In genomic region chr12:49972641-49973360, GRCh38 we compare ENCODE assay signal across 18 cellular contexts. TPM values are rescaled to one million over a fixed set of nuclear protein-coding genes. Genes with fewer than 3 reads are reported as not detected.
DNase-seq lines count a peak whose midpoint lies in the region; ATAC-seq, FAIRE-seq and TF ChIP-seq lines count a peak whose summit lies in the region.
"Had no signal": no experiment of that assay in that cellular context is flagged by ENCODE, and none has a peak within 500 bp of the region (broad histone marks: within the 10 kb centered on the region; RNA-seq: fewer than 3 reads in every experiment).

Gene AQP6, plus strand, starts transcription at chr12:49972947. Its CDS starts 227 bp downstream, at chr12:49973174.

- H3K9me3 Mint-ChIP-seq in stimulated activated naive B cell treated with anti-CD40 and anti-IgM and Interleukin-4, amounts not matched to agents 10 μg/mL and 1 μg/mL and 100 μg/mL, for 72 hours: no peaks in the 10 kb centered on the region
- H3K9me3 Mint-ChIP-seq: CD8-positive, alpha-beta memory T cell had no signal

- no peak within 1 kb of the TSS for H4K8ac ChIP-seq in mesenchymal stem cell (ENCODE audit: low read length)

- H3K4me1 ChIP-seq in mesenchymal stem cell (ENCODE audit: control insufficient read depth, insufficient read depth, low read depth, low read length): peaks cover 3% of the 10 kb centered on the region

- H3K4me1 Mint-ChIP-seq in stimulated activated naive B cell treated with anti-CD40 and anti-IgM and Interleukin-4, amounts not matched to agents 10 μg/mL and 1 μg/mL and 100 μg/mL, for 72 hours: no peaks in the 10 kb centered on the region
- H3K4me1 Mint-ChIP-seq: CD8-positive, alpha-beta memory T cell had no signal

- no peak within 1 kb of the TSS for H3K4me2 ChIP-seq in mesenchymal stem cell (ENCODE audit: low read length, poor library complexity, severe bottlenecking)
- H3K4me2 ChIP-seq: PC-9 had no signal

- no peak within 1 kb of the TSS for H3K9ac ChIP-seq in mesenchymal stem cell (ENCODE audit: low read length)

- no peak within 1 kb of the TSS for H2AFZ ChIP-seq in mesenchymal stem cell (ENCODE audit: low read depth, low read length)
- H2AFZ ChIP-seq: PC-9 had no signal

- FAIRE-seq in HTR-8/SVneo (lab: Jason Lieb, UNC): peak; percentile 33
- FAIRE-seq: H54 had no signal

- no peaks in the 10 kb centered on the region for H3K27me3 Mint-ChIP-seq in stimulated activated naive B cell treated with anti-CD40 and anti-IgM and Interleukin-4, amounts not matched to agents 10 μg/mL and 1 μg/mL and 100 μg/mL, for 72 hours
- H3K27me3 Mint-ChIP-seq: CD8-positive, alpha-beta memory T cell had no signal

- H3K36me3 ChIP-seq in mesenchymal stem cell (ENCODE audit: control insufficient read depth in 1 of 2, insufficient read depth in 2 of 2, low read depth in 1 of 2, low read length in 2 of 2): no peaks in the 10 kb centered on the region
- H3K36me3 ChIP-seq: BE2C had no signal

- H3K18ac ChIP-seq in mesenchymal stem cell (ENCODE audit: low read depth in 1 of 2, low read length in 2 of 2): no peak within 1 kb of the TSS

- no peak within 1 kb of the TSS for H3K23ac ChIP-seq in mesenchymal stem cell (ENCODE audit: low read length in 2 of 2)

- peak within 1 kb of the TSS; percentile 59 for H3K27ac Mint-ChIP-seq in stimulated activated naive B cell treated with anti-CD40 and anti-IgM and Interleukin-4, amounts not matched to agents 10 μg/mL and 1 μg/mL and 100 μg/mL, for 72 hours

- no peak within 1 kb of the TSS for H2BK12ac ChIP-seq in mesenchymal stem cell (ENCODE audit: low read length in 2 of 2)

- no peak within 1 kb of the TSS for H2BK120ac ChIP-seq in mesenchymal stem cell (ENCODE audit: low read depth, low read length)

- H3K14ac ChIP-seq in mesenchymal stem cell (ENCODE audit: low read length in 2 of 2): no peak within 1 kb of the TSS

- TF ChIP-seq CTCF in coronary artery (IDR thresholded peaks at IDR 0.05): no peak

- H4K91ac ChIP-seq in mesenchymal stem cell (ENCODE audit: low read length): peak within 1 kb of the TSS; percentile 43

- no peak for ATAC-seq in stimulated activated naive B cell treated with anti-CD40 and anti-IgM and Interleukin-4, amounts not matched to agents 10 μg/mL and 1 μg/mL and 100 μg/mL, for 72 hours (replicated peaks)
- no peak for ATAC-seq in HG03196 (IDR thresholded peaks at IDR 0.05; ENCODE audit: unreplicated experiment)

- H3K4me3 Mint-ChIP-seq in stimulated activated naive B cell treated with anti-CD40 and anti-IgM and Interleukin-4, amounts not matched to agents 10 μg/mL and 1 μg/mL and 100 μg/mL, for 72 hours: no peak within 1 kb of the TSS
- H3K4me3 Mint-ChIP-seq: CD8-positive, alpha-beta memory T cell had no signal

- no peak within 1 kb of the TSS for H3K4me3 ChIP-seq in coronary artery
- H3K4me3 ChIP-seq in mesenchymal stem cell (ENCODE audit: insufficient read depth in 1 of 2, low read depth in 1 of 2, low read length in 2 of 2): no peak within 1 kb of the TSS
- H3K4me3 ChIP-seq: PC-9 had no signal

- DNase-seq in HTR-8/SVneo (ENCODE audit: insufficient read length, low spot score) (no peak), coronary artery (ENCODE audit: low spot score) (peak; percentile 70), mesenchymal stem cell (no peak), amniotic stem cell (lab: John Stamatoyannopoulos, UW) (no peak), glomerular visceral epithelial cell (ENCODE audit: extremely low spot score) (no peak)
- DNase-seq in stimulated activated naive B cell treated with anti-CD40 and anti-IgM and Interleukin-4, amounts not matched to agents 10 μg/mL and 1 μg/mL and 100 μg/mL, for 72 hours: no peak
- DNase-seq: ACHN; BE2C; CD8-positive, alpha-beta memory T cell; MM.1S; NCI-H1105; NCI-H187 treated with DMSO at 0.1 percent for 48 hours; NCI-H2171; NCI-H446 treated with DMSO at 0.1 percent for 48 hours; NCI-H748 treated with DMSO at 0.1 percent for 48 hours; PC-9 had no signal

- H2BK5ac ChIP-seq in mesenchymal stem cell (ENCODE audit: low read depth, low read length, poor library complexity, severe bottlenecking): no peak within 1 kb of the TSS

- peak within 1 kb of the TSS; percentile 73 for H2BK15ac ChIP-seq in mesenchymal stem cell (ENCODE audit: low read depth, poor library complexity, severe bottlenecking)

- WGBS in mesenchymal stem cell: 90% methylated on average over 18 of the region's 18 CpGs

- H3K9me3 ChIP-seq in mesenchymal stem cell (ENCODE audit: control insufficient read depth, low read length): no peaks in the 10 kb centered on the region
- H3K9me3 ChIP-seq: BE2C had no signal

- no peak within 1 kb of the TSS for H3K4ac ChIP-seq in mesenchymal stem cell (ENCODE audit: low read depth in 1 of 2, low read length in 2 of 2)

- H2AK5ac ChIP-seq in mesenchymal stem cell (ENCODE audit: low read length, severe bottlenecking): no peak within 1 kb of the TSS

- H3K27ac ChIP-seq in coronary artery (no peak within 1 kb of the TSS), mesenchymal stem cell (ENCODE audit: low read length, poor library complexity, severe bottlenecking) (no peak within 1 kb of the TSS)
- H3K27ac ChIP-seq: PC-9 had no signal

- H3K36me3 Mint-ChIP-seq in stimulated activated naive B cell treated with anti-CD40 and anti-IgM and Interleukin-4, amounts not matched to agents 10 μg/mL and 1 μg/mL and 100 μg/mL, for 72 hours: no peaks in the 10 kb centered on the region
- H3K36me3 Mint-ChIP-seq: CD8-positive, alpha-beta memory T cell had no signal

- peaks cover 41 to 67% of the 10 kb centered on the region in 2 experiments for H3K27me3 ChIP-seq in mesenchymal stem cell (ENCODE audit: control insufficient read depth in 1 of 2, insufficient read depth in 1 of 2, low read length in 2 of 2)
- H3K27me3 ChIP-seq: BE2C had no signal

- no peaks in the 10 kb centered on the region for H3K79me1 ChIP-seq in mesenchymal stem cell (replicated peaks; ENCODE audit: low read length, poor library complexity, severe bottlenecking)

RNA-seq across cellular contexts. Expression of gene AQP6, which starts in this region (rescaled TPM):
- polyA plus RNA-seq in mesenchymal stem cell (2013, experiment 1 of 2): not detected
- not detected for polyA plus RNA-seq in mesenchymal stem cell (2013, experiment 2 of 2)
- polyA plus RNA-seq: CD8-positive, alpha-beta memory T cell had no signal
